Comparison of ENCODE assay signal across 8 cellular contexts in genomic region chr7:139133335-139134139, GRCh38. TPM values are rescaled to one million over a fixed set of nuclear protein-coding genes. Genes with fewer than 3 reads are reported as not detected.
DNase-seq lines count a peak whose midpoint lies in the region; ATAC-seq and TF ChIP-seq lines count a peak whose summit lies in the region.

No MANE protein-coding gene starts in this region.

- H3K9me3 ChIP-seq in SU-DHL-6 (ENCODE audit: insufficient read depth, low read length) (no peaks in the 10 kb centered on the region), parathyroid adenoma (ENCODE audit: control insufficient read depth, low read length) (no peaks in the 10 kb centered on the region), tibial artery (no peaks in the 10 kb centered on the region)

- intact Hi-C loops in cardiac septum (cut with DNase I) (no loop called here), tibial artery (cut with DNase I; ENCODE audit: low total_unique reads) (no loop called here)

- no peaks in the 10 kb centered on the region for H3K27me3 Mint-ChIP-seq in activated naive CD8-positive, alpha-beta T cell treated with anti-CD3 and anti-CD28 coated beads, Interleukin-2, amount 50 U/mL, for 24 hours

- no peak overlapping the region for H3K27ac ChIP-seq in SU-DHL-6 (ENCODE audit: low read depth, low read length)
- peak overlapping the region; percentile 42 for H3K27ac ChIP-seq in parathyroid adenoma
- H3K27ac ChIP-seq in tibial artery, result peak overlapping the region; percentile 52 to 57

- TF ChIP-seq CTCF in GM12865 (IDR thresholded peaks at IDR 0.05; ENCODE audit: insufficient read depth, low read depth, low read length, missing control alignments) (no peak), SU-DHL-6 (IDR thresholded peaks at IDR 0.05; ENCODE audit: insufficient read depth, low read length, poor library complexity, severe bottlenecking) (no peak), parathyroid adenoma (IDR thresholded peaks at IDR 0.05) (no peak), tibial artery (IDR thresholded peaks at IDR 0.05) (no peak)

- ATAC-seq in HG02623 (IDR thresholded peaks at IDR 0.05; ENCODE audit: unreplicated experiment), result peak; percentile 94
- peak; percentile 99 for ATAC-seq in activated naive CD8-positive, alpha-beta T cell treated with anti-CD3 and anti-CD28 coated beads, Interleukin-2, amount 50 U/mL, for 24 hours

- peaks cover 20% of the 10 kb centered on the region for H3K4me1 Mint-ChIP-seq in activated naive CD8-positive, alpha-beta T cell treated with anti-CD3 and anti-CD28 coated beads, Interleukin-2, amount 50 U/mL, for 24 hours

- peak overlapping the region; percentile 78 for H3K4me2 ChIP-seq in SU-DHL-6 (ENCODE audit: low read depth, low read length, poor library complexity, severe bottlenecking)
- H3K4me2 ChIP-seq in parathyroid adenoma (ENCODE audit: low read length), result peak overlapping the region; percentile 98

- H3K36me3 Mint-ChIP-seq in activated naive CD8-positive, alpha-beta T cell treated with anti-CD3 and anti-CD28 coated beads, Interleukin-2, amount 50 U/mL, for 24 hours (ENCODE audit: low read depth), result no peaks in the 10 kb centered on the region

- 0 out of 2 replicates have a peak, but pooled peaks cover 3% of the 10 kb centered on the region for H3F3A ChIP-seq in SU-DHL-6 (ENCODE audit: insufficient read depth)

- H3K79me2 ChIP-seq in SU-DHL-6 (ENCODE audit: insufficient read depth, low read length) (no peaks in the 10 kb centered on the region), parathyroid adenoma (no peaks in the 10 kb centered on the region)

- H3K9ac ChIP-seq in SU-DHL-6 (ENCODE audit: low read length), result peak overlapping the region; percentile 46
- peak overlapping the region; percentile 23 for H3K9ac ChIP-seq in parathyroid adenoma

- no peaks in the 10 kb centered on the region for H4K20me1 ChIP-seq in SU-DHL-6 (ENCODE audit: low read depth, low read length)

- peak overlapping the region; percentile 94 for H3K4me3 ChIP-seq in GM12865 (ENCODE audit: low read depth, low read length)
- H3K4me3 ChIP-seq in SU-DHL-6 (ENCODE audit: insufficient read depth, low read length, poor library complexity, severe bottlenecking), result peak overlapping the region; percentile 50
- H3K4me3 ChIP-seq in parathyroid adenoma (ENCODE audit: low read depth, low read length), result peak overlapping the region; percentile 94
- H3K4me3 ChIP-seq in tibial artery, result peak overlapping the region; percentile 53 to 54

- H3K4me3 Mint-ChIP-seq in activated naive CD8-positive, alpha-beta T cell treated with anti-CD3 and anti-CD28 coated beads, Interleukin-2, amount 50 U/mL, for 24 hours, result peak overlapping the region; percentile 82

- H3K36me3 ChIP-seq in SU-DHL-6 (ENCODE audit: low read length) (no peaks in the 10 kb centered on the region), parathyroid adenoma (ENCODE audit: control insufficient read depth, insufficient read depth, low read length) (no peaks in the 10 kb centered on the region), tibial artery (peaks cover 0 to 6% (median 5%) of the 10 kb centered on the region in 3 donors)

- no peaks in the 10 kb centered on the region for H3K9me2 ChIP-seq in SU-DHL-6 (replicated peaks; ENCODE audit: insufficient read depth, low read length)

- peak overlapping the region; percentile 84 for H3K27ac Mint-ChIP-seq in activated naive CD8-positive, alpha-beta T cell treated with anti-CD3 and anti-CD28 coated beads, Interleukin-2, amount 50 U/mL, for 24 hours

- H2AFZ ChIP-seq in SU-DHL-6 (ENCODE audit: low read depth, low read length, severe bottlenecking), result peak overlapping the region; percentile 92
- H2AFZ ChIP-seq in parathyroid adenoma, result peak overlapping the region; percentile 82

- H3K27me3 ChIP-seq in SU-DHL-6 (ENCODE audit: low read length) (no peaks in the 10 kb centered on the region), parathyroid adenoma (ENCODE audit: control insufficient read depth, insufficient read depth, low read length) (no peaks in the 10 kb centered on the region), tibial artery (no peaks in the 10 kb centered on the region)

- H3K4me1 ChIP-seq in parathyroid adenoma, result peaks cover 4% of the 10 kb centered on the region
- peaks cover 0 to 9% (median 7%) of the 10 kb centered on the region in 4 donors for H3K4me1 ChIP-seq in tibial artery

- DNase-seq in GM12865 (ENCODE audit: low read depth), result peak; percentile 95
- DNase-seq in NCI-H1105 (lab: John Stamatoyannopoulos, UW), result peak; percentile 86
- DNase-seq in activated naive CD8-positive, alpha-beta T cell treated with anti-CD3 and anti-CD28 coated beads, Interleukin-2, amount 50 U/mL, for 24 hours, result peak; percentile 89
- peak; percentile 96 for DNase-seq in cardiac septum (ENCODE audit: low spot score)
- peak; percentile 82 to 88 for DNase-seq in tibial artery

- no peaks in the 10 kb centered on the region for H3K9me3 Mint-ChIP-seq in activated naive CD8-positive, alpha-beta T cell treated with anti-CD3 and anti-CD28 coated beads, Interleukin-2, amount 50 U/mL, for 24 hours

RNA-seq across cellular contexts. Expression of gene ZC3HAV1, which starts 24.0 kb away (rescaled TPM):
- total RNA-seq in cardiac septum, result 6.8 TPM
